Comparison of ENCODE assay signal across 8 cellular contexts in genomic region chr5:154610321-154611154, GRCh38.
A peak's percentile ranks its signal among the peaks of the same experiment; 100 is the strongest.
DNase-seq lines count a peak whose midpoint lies in the region; ATAC-seq and TF ChIP-seq lines count a peak whose summit lies in the region.

No MANE protein-coding gene starts in this region.

- H3K27me3 ChIP-seq in iPS DF 6.9 (ENCODE audit: control insufficient read depth, insufficient read depth, low read length) = peaks cover 23% of the 10 kb centered on the region

- no peak overlapping the region for H3K27ac ChIP-seq in iPS DF 6.9 (ENCODE audit: low read length)

- peak; percentile 93 for TF ChIP-seq CTCF in astrocyte of the spinal cord (IDR thresholded peaks at IDR 0.05; ENCODE audit: low read depth, low read length)

- CTCF ChIA-PET in HEK293T (lab: Yijun Ruan, JAX) = interaction anchor here (0.5 to 5.3 kb wide), 17 partner anchors 18 to 636 kb away, joined by 3 to 43 read pairs (median 4); no protein-coding TSS in a partner anchor

- intact Hi-C loops in sciatic nerve (cut with DNase I) = loop anchor here (5.0 kb wide), 1 partner anchor 143 kb away; no protein-coding TSS in a partner anchor

- in situ Hi-C loops in astrocyte of the spinal cord (cut with HindIII; ENCODE audit: low sequenced_read_pairs) = no loop called here

- peaks cover 6% of the 10 kb centered on the region for H3K4me1 ChIP-seq in iPS DF 6.9 (ENCODE audit: control insufficient read depth, insufficient read depth, low read length)

- ATAC-seq in sciatic nerve = peak; percentile 89

- H3K4me3 ChIP-seq in astrocyte of the spinal cord (ENCODE audit: low read depth, low read length) (peak overlapping the region; percentile 12), iPS DF 6.9 (ENCODE audit: low read length) (peak overlapping the region; percentile 42; the same call in 1 of the 2 replicates)

- POLR2A ChIA-PET in HEK293T (lab: Yijun Ruan, JAX) = interaction anchor here (0.8 kb wide), 1 partner anchor 126 kb away, joined by 3 read pairs; no protein-coding TSS in a partner anchor

- no CpG with 5 or more reads among the region's 50 CpGs for WGBS in iPS DF 6.9 (ENCODE audit: insufficient coverage, insufficient read length)

- peak; percentile 72 for DNase-seq in NCI-H1436 (lab: John Stamatoyannopoulos, UW)
- DNase-seq in NCI-H1436 treated with DMSO at 0.1 percent for 48 hours (lab: John Stamatoyannopoulos, UW) = no peak
- peak; percentile 89 for DNase-seq in HEK293T (ENCODE audit: extremely low spot score)
- DNase-seq in MV-4-11 (lab: John Stamatoyannopoulos, UW) = peak; percentile 51
- DNase-seq in T follicular helper cell (ENCODE audit: low read depth) = peak; percentile 15
- peak; percentile 65 for DNase-seq in astrocyte of the spinal cord (ENCODE audit: low read depth, low spot score)
- DNase-seq in iPS DF 6.9 (ENCODE audit: low read depth, low spot score) = peak; percentile 87
- DNase-seq in sciatic nerve (ENCODE audit: low spot score) = peak; percentile 81

- no peaks in the 10 kb centered on the region for H3K9me3 ChIP-seq in iPS DF 6.9 (ENCODE audit: control insufficient read depth, insufficient read depth, low read length)

- no peaks in the 10 kb centered on the region; the same call in 1 of the 2 replicates for H3K36me3 ChIP-seq in iPS DF 6.9 (ENCODE audit: control insufficient read depth, insufficient read depth, low read length)

TF ChIP-seq in HEK293T, 16 proteins besides CTCF, POLR2A, EP300 and RAD21:
- TF ChIP-seq L3MBTL2 (conservative IDR thresholded peaks at IDR 0.05) (peak; percentile 99), NFRKB (IDR thresholded peaks at IDR 0.05) (no peak)
